Comparison of ENCODE assay signal across 1 cellular context in the genomic region with DNA sequence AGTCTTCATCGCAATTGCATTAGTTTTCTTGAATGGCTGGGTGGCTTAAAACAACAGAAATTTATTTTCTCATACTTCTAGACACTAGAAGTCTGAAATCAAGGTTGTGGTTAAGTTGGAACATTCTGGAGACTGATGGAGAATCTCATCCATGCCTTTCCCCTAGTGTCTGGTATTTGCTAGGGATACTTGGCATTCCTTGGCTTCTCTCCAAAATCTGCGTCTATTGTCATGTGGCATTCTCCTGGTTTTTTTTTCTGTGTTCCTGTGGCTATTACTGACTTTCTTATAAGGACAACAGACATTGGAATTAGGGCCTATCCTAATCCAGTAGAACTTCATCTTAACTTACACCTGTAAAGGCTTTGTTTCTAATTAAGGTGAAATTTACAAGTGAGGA.
TF ChIP-seq lines count a peak whose summit lies in the region.

No MANE protein-coding gene starts in this region.

TF ChIP-seq in SK-N-SH, 30 proteins besides CTCF, POLR2A, EP300 and RAD21 (continued from another document):
- TF ChIP-seq REST (IDR thresholded peaks at IDR 0.05; ENCODE audit: low read depth, low read length) (no peak), ELF1 (IDR thresholded peaks at IDR 0.05) (no peak), POLR2AphosphoS5 (IDR thresholded peaks at IDR 0.05; ENCODE audit: low read depth, low read length) (no peak)
- TF ChIP-seq, protein P1, sequence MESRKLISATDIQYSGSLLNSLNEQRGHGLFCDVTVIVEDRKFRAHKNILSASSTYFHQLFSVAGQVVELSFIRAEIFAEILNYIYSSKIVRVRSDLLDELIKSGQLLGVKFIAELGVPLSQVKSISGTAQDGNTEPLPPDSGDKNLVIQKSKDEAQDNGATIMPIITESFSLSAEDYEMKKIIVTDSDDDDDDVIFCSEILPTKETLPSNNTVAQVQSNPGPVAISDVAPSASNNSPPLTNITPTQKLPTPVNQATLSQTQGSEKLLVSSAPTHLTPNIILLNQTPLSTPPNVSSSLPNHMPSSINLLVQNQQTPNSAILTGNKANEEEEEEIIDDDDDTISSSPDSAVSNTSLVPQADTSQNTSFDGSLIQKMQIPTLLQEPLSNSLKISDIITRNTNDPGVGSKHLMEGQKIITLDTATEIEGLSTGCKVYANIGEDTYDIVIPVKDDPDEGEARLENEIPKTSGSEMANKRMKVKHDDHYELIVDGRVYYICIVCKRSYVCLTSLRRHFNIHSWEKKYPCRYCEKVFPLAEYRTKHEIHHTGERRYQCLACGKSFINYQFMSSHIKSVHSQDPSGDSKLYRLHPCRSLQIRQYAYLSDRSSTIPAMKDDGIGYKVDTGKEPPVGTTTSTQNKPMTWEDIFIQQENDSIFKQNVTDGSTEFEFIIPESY (IDR thresholded peaks at IDR 0.05; ENCODE audit: borderline replicate concordance, low read depth) = no peak
